In genomic region chr10:68955414-68955785, GRCh38 we compare ENCODE assay signal across 1 cellular context.
TF ChIP-seq lines count a peak whose summit lies in the region.

No MANE protein-coding gene starts in this region.

TF ChIP-seq in GM23338, 12 proteins besides CTCF, POLR2A, EP300 and RAD21 (continued from another document):
- no peak for TF ChIP-seq EZH2phosphoT487 (IDR thresholded peaks at IDR 0.05; ENCODE audit: unreplicated experiment)
